Comparison of ENCODE assay signal across 19 cellular contexts in the genomic region with DNA sequence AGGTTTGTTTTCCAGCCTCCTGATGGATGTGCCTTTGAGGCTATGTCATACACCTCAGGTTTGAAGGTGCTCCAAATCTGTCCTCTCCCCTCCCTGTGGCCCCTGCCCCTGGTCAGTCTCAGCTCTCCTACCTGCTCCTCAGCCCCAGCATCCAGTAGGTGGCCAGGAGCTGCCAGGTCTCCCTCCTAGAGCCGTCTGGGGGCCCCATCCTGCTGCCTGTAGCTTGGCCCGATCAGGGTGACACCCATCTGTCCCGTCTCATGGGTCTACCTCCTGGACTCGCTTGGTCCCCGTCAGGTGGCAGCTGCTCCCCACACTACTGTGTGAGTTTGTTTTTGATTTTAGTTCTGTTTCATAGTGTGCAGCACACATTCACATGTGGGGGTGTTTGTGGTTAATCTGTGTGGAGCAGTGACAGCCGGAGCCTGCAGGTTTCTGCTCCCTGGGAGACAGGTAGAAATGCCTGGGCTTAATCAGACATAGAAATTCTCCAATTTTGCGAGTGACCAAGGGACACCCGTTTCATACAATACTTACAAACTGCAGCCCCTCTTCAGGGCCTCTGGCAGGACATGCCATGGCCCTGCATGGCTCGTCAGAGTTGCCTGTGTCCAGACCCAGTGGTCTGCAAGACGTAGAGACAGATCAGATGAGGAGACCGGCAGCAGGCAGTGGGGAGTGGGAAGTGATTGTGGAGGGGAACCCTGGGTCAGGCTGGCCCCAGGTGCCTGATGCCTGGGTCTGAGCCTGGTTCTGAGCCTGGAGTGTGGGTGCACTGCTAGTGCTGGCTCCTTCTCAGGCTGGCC. TPM values are rescaled to one million over a fixed set of nuclear protein-coding genes. Genes with fewer than 3 reads are reported as not detected.
"Had no signal": no experiment of that assay in that cellular context is flagged by ENCODE, and none has a peak within 500 bp of the region (broad histone marks: within the 10 kb centered on the region; RNA-seq: fewer than 3 reads in every experiment).

No MANE protein-coding gene starts in this region.

- DNase-seq: activated B cell treated with CpG ODN at 0.5 μM for 24 hours; activated CD4-positive, alpha-beta T cell treated with anti-CD3 and anti-CD28 coated beads, Interleukin-2, amount 10 ng/mL, durations not matched to agents 7 days and 5 days; activated naive CD4-positive, alpha-beta T cell treated with anti-CD3 and anti-CD28 coated beads for 36 hours; effector CD8-positive, alpha-beta T cell; gastrocnemius medialis; naive B cell; occipital lobe; stimulated activated CD4-positive, alpha-beta T cell treated with anti-CD3 and anti-CD28 coated beads, Interleukin-15, amount 100 ng/mL, for 24 hours; stimulated activated CD4-positive, alpha-beta T cell treated with anti-CD3 and anti-CD28 coated beads, Interleukin-4, amount 100 ng/mL, for 24 hours; uterus had no signal

- H3K4me2 ChIP-seq: hepatocyte had no signal

- H3K9me3 ChIP-seq: gastrocnemius medialis, thoracic aorta, uterus had no signal

- FAIRE-seq: colon, TTC549 had no signal

- H3K36me3 Mint-ChIP-seq: naive B cell had no signal

- H3K4me1 ChIP-seq: gastrocnemius medialis, uterus had no signal

- H3K4me3 ChIP-seq: cardiac muscle cell, gastrocnemius medialis, hepatocyte, lung, thoracic aorta, uterus had no signal

- H2AFZ ChIP-seq: hepatocyte had no signal

- H3K36me3 ChIP-seq: cardiac muscle cell, gastrocnemius medialis, thoracic aorta, uterus had no signal

- H3K4me1 Mint-ChIP-seq: activated B cell treated with CpG ODN at 0.5 μM for 24 hours; activated CD4-positive, alpha-beta T cell treated with anti-CD3 and anti-CD28 coated beads, Interleukin-2, amount 10 ng/mL, durations not matched to agents 7 days and 5 days; naive B cell; stimulated activated naive CD8-positive, alpha-beta T cell treated with anti-CD3 and anti-CD28 coated beads, Interleukin-15, amount 100 ng/mL, for 72 hours had no signal

- H3K9me3 Mint-ChIP-seq: activated B cell treated with CpG ODN at 0.5 μM for 24 hours; activated CD4-positive, alpha-beta T cell treated with anti-CD3 and anti-CD28 coated beads, Interleukin-2, amount 10 ng/mL, durations not matched to agents 7 days and 5 days; activated naive CD4-positive, alpha-beta T cell treated with anti-CD3 and anti-CD28 coated beads for 36 hours; activated T-helper 1 cell treated with anti-CD3 and anti-CD28 coated beads, Interleukin-12 subunit alpha, Interleukin-12 subunit beta, Interleukin-2, Interleukin-4 antibody, amounts not matched to agents 30 ng/mL and 10 ng/mL and 1 ng/mL, durations not matched to agents 14 hours and 24 hours and 36 hours; naive B cell; stimulated activated naive CD8-positive, alpha-beta T cell treated with anti-CD3 and anti-CD28 coated beads, Interleukin-15, amount 100 ng/mL, for 72 hours; T-helper 1 cell treated with Interleukin-12 subunit alpha and Interleukin-12 subunit beta and Interleukin-4 antibody, amounts not matched to agents 30 μg/mL and 1 μg/mL, for 36 hours had no signal

- H3K4me3 Mint-ChIP-seq: activated B cell treated with CpG ODN at 0.5 μM for 24 hours; activated CD4-positive, alpha-beta T cell treated with anti-CD3 and anti-CD28 coated beads, Interleukin-2, amount 10 ng/mL, durations not matched to agents 7 days and 5 days; activated naive CD4-positive, alpha-beta T cell treated with anti-CD3 and anti-CD28 coated beads for 36 hours; activated T-helper 1 cell treated with anti-CD3 and anti-CD28 coated beads, Interleukin-12 subunit alpha, Interleukin-12 subunit beta, Interleukin-2, Interleukin-4 antibody, amounts not matched to agents 30 ng/mL and 10 ng/mL and 1 ng/mL, durations not matched to agents 14 hours and 24 hours and 36 hours; naive B cell; stimulated activated naive CD8-positive, alpha-beta T cell treated with anti-CD3 and anti-CD28 coated beads, Interleukin-15, amount 100 ng/mL, for 72 hours; T-helper 1 cell treated with Interleukin-12 subunit alpha and Interleukin-12 subunit beta and Interleukin-4 antibody, amounts not matched to agents 30 μg/mL and 1 μg/mL, for 36 hours had no signal

- H3K27me3 Mint-ChIP-seq: activated B cell treated with CpG ODN at 0.5 μM for 24 hours; activated CD4-positive, alpha-beta T cell treated with anti-CD3 and anti-CD28 coated beads, Interleukin-2, amount 10 ng/mL, durations not matched to agents 7 days and 5 days; stimulated activated naive CD8-positive, alpha-beta T cell treated with anti-CD3 and anti-CD28 coated beads, Interleukin-15, amount 100 ng/mL, for 72 hours had no signal

- H3K27me3 ChIP-seq: cardiac muscle cell, gastrocnemius medialis, hepatocyte, uterus had no signal

- H3K79me2 ChIP-seq: hepatocyte had no signal

- ATAC-seq: gastrocnemius medialis had no signal

- H3K27ac Mint-ChIP-seq: activated B cell treated with CpG ODN at 0.5 μM for 24 hours; activated CD4-positive, alpha-beta T cell treated with anti-CD3 and anti-CD28 coated beads, Interleukin-2, amount 10 ng/mL, durations not matched to agents 7 days and 5 days; activated naive CD4-positive, alpha-beta T cell treated with anti-CD3 and anti-CD28 coated beads for 36 hours; activated T-helper 1 cell treated with anti-CD3 and anti-CD28 coated beads, Interleukin-12 subunit alpha, Interleukin-12 subunit beta, Interleukin-2, Interleukin-4 antibody, amounts not matched to agents 30 ng/mL and 10 ng/mL and 1 ng/mL, durations not matched to agents 14 hours and 24 hours and 36 hours; stimulated activated naive CD8-positive, alpha-beta T cell treated with anti-CD3 and anti-CD28 coated beads, Interleukin-15, amount 100 ng/mL, for 72 hours; T-helper 1 cell treated with Interleukin-12 subunit alpha and Interleukin-12 subunit beta and Interleukin-4 antibody, amounts not matched to agents 30 μg/mL and 1 μg/mL, for 36 hours had no signal

- H3K27ac ChIP-seq: cardiac muscle cell, gastrocnemius medialis, hepatocyte, thoracic aorta, uterus had no signal

RNA-seq across cellular contexts. Expression of a gene that starts 17.1 kb away (rescaled TPM):
- total RNA-seq: activated B cell treated with CpG ODN at 0.5 μM for 24 hours had no signal
